Comparison of ENCODE assay signal across 10 cellular contexts in genomic region chrY:12905910-12906309, GRCh38. TPM values are rescaled to one million over a fixed set of nuclear protein-coding genes. Genes with fewer than 3 reads are reported as not detected.
DNase-seq lines count a peak whose midpoint lies in the region; ATAC-seq and TF ChIP-seq lines count a peak whose summit lies in the region.
"Had no signal": no experiment of that assay in that cellular context is flagged by ENCODE, and none has a peak within 500 bp of the region (broad histone marks: within the 10 kb centered on the region; RNA-seq: fewer than 3 reads in every experiment).

No MANE protein-coding gene starts in this region.

- H3K27me3 ChIP-seq in suprapubic skin (no peaks in the 10 kb centered on the region), Caco-2 (replicated peaks; ENCODE audit: control insufficient read depth, insufficient read depth, low read length) (no peaks in the 10 kb centered on the region)
- H3K27me3 ChIP-seq: esophagus muscularis mucosa had no signal

- ATAC-seq in T-helper 17 cell (no peak), HG03196 (IDR thresholded peaks at IDR 0.05; ENCODE audit: unreplicated experiment) (no peak)

- TF ChIP-seq POLR2A in suprapubic skin (IDR thresholded peaks at IDR 0.05) = no peak

- H3K27ac Mint-ChIP-seq in activated naive CD4-positive, alpha-beta T cell treated with anti-CD3 and anti-CD28 coated beads, Interleukin-2, amount 10 ng/mL, durations not matched to agents 7 days and 5 days = peak overlapping the region; percentile 100
- H3K27ac Mint-ChIP-seq in T-helper 17 cell (peak overlapping the region; percentile 97), Caco-2 (ENCODE audit: unreplicated experiment) (no peak overlapping the region)

- no peaks in the 10 kb centered on the region for H3K27me3 Mint-ChIP-seq in activated naive CD4-positive, alpha-beta T cell treated with anti-CD3 and anti-CD28 coated beads, Interleukin-2, amount 10 ng/mL, durations not matched to agents 7 days and 5 days
- H3K27me3 Mint-ChIP-seq in T-helper 17 cell (no peaks in the 10 kb centered on the region), Caco-2 (ENCODE audit: insufficient read depth, unreplicated experiment) (no peaks in the 10 kb centered on the region)

- H3K4me3 ChIP-seq in fibroblast of villous mesenchyme (ENCODE audit: low read depth, low read length) (peak overlapping the region; percentile 83), suprapubic skin (peak overlapping the region; percentile 64), Caco-2 (ENCODE audit: low read depth, low read length) (no peak overlapping the region)

- H3K36me3 ChIP-seq in suprapubic skin (no peaks in the 10 kb centered on the region), Caco-2 (ENCODE audit: control insufficient read depth, insufficient read depth, low read length) (no peaks in the 10 kb centered on the region)
- H3K36me3 ChIP-seq: esophagus muscularis mucosa had no signal

- H3K4me1 Mint-ChIP-seq in activated naive CD4-positive, alpha-beta T cell treated with anti-CD3 and anti-CD28 coated beads, Interleukin-2, amount 10 ng/mL, durations not matched to agents 7 days and 5 days = peaks cover 33% of the 10 kb centered on the region
- H3K4me1 Mint-ChIP-seq in T-helper 17 cell = peaks cover 16% of the 10 kb centered on the region
- H3K4me1 Mint-ChIP-seq in Caco-2 (ENCODE audit: low read depth, unreplicated experiment) = no peaks in the 10 kb centered on the region

- no peaks in the 10 kb centered on the region for H3K9me3 Mint-ChIP-seq in activated naive CD4-positive, alpha-beta T cell treated with anti-CD3 and anti-CD28 coated beads, Interleukin-2, amount 10 ng/mL, durations not matched to agents 7 days and 5 days
- H3K9me3 Mint-ChIP-seq in Caco-2 (ENCODE audit: unreplicated experiment) = no peaks in the 10 kb centered on the region

- whole genome bisulfite sequencing in suprapubic skin = no CpG with 5 or more reads among the region's 15 CpGs

- intact Hi-C loops in Caco-2 (cut with micrococcal nuclease; ENCODE audit: unreplicated experiment) = no loop called here

- peaks cover 14% of the 10 kb centered on the region for H3K4me1 ChIP-seq in suprapubic skin
- no peaks in the 10 kb centered on the region for H3K4me1 ChIP-seq in Caco-2

- peaks cover 25% of the 10 kb centered on the region for H3K36me3 Mint-ChIP-seq in activated naive CD4-positive, alpha-beta T cell treated with anti-CD3 and anti-CD28 coated beads, Interleukin-2, amount 10 ng/mL, durations not matched to agents 7 days and 5 days
- no peaks in the 10 kb centered on the region for H3K36me3 Mint-ChIP-seq in T-helper 17 cell (ENCODE audit: low read depth)
- H3K36me3 Mint-ChIP-seq in Caco-2 (ENCODE audit: insufficient read depth, unreplicated experiment) = no peaks in the 10 kb centered on the region

- TF ChIP-seq CTCF in fibroblast of villous mesenchyme (IDR thresholded peaks at IDR 0.05; ENCODE audit: insufficient read depth, low read depth, low read length) (no peak), suprapubic skin (IDR thresholded peaks at IDR 0.05) (no peak), Caco-2 (IDR thresholded peaks at IDR 0.05; ENCODE audit: insufficient read depth in 1 of 2, low read depth in 1 of 2, low read length in 1 of 2, severe bottlenecking in 1 of 2, unreplicated experiment in 1 of 2) (no peak)

- H3K4me3 Mint-ChIP-seq in activated naive CD4-positive, alpha-beta T cell treated with anti-CD3 and anti-CD28 coated beads, Interleukin-2, amount 10 ng/mL, durations not matched to agents 7 days and 5 days = peak overlapping the region; percentile 98
- H3K4me3 Mint-ChIP-seq in T-helper 17 cell (peak overlapping the region; percentile 98), Caco-2 (ENCODE audit: unreplicated experiment) (no peak overlapping the region)

- no peak for TF ChIP-seq EP300 in suprapubic skin (IDR thresholded peaks at IDR 0.05)

- CTCF ChIA-PET in activated naive CD4-positive, alpha-beta T cell treated with anti-CD3 and anti-CD28 coated beads, Interleukin-2, amount 10 ng/mL, durations not matched to agents 7 days and 5 days (lab: Charles Lee) = no interaction called here
- CTCF ChIA-PET in Caco-2 (lab: Charles Lee) = no interaction called here

- peak; percentile 20 for DNase-seq in activated naive CD4-positive, alpha-beta T cell treated with anti-CD3 and anti-CD28 coated beads, Interleukin-2, amount 10 ng/mL, durations not matched to agents 7 days and 5 days
- no peak for DNase-seq in activated naive CD4-positive, alpha-beta T cell (lab: John Stamatoyannopoulos, UW)
- DNase-seq in T-helper 17 cell (no peak), fibroblast of villous mesenchyme (ENCODE audit: low read depth) (peak; percentile 1), suprapubic skin (ENCODE audit: low spot score in 2 of 2) (no peak), ureter (ENCODE audit: low spot score) (no peak), Caco-2 (no peak)
- DNase-seq: NCI-H774 had no signal

- no TSS peak for BruUV-seq in Caco-2 (replicated peaks; lab: Mats Ljungman, UMichigan)

- H3K9me3 ChIP-seq in T-helper 17 cell (ENCODE audit: control insufficient read depth, low read length, poor library complexity, severe bottlenecking) (no peaks in the 10 kb centered on the region), suprapubic skin (no peaks in the 10 kb centered on the region), Caco-2 (no peaks in the 10 kb centered on the region)
- H3K9me3 ChIP-seq: esophagus muscularis mucosa had no signal

- POLR2A ChIA-PET in Caco-2 (lab: Charles Lee) = no interaction called here

- H3K27ac ChIP-seq in suprapubic skin = peak overlapping the region; percentile 96

RNA-seq across cellular contexts. Expression of gene DDX3Y, which starts 1.2 kb away (rescaled TPM):
- total RNA-seq in T-helper 17 cell (100 to 1,000 TPM; 523 to 581 TPM), fibroblast of villous mesenchyme (4.3 TPM in 1 of 2 replicates, not detected in the other), suprapubic skin (10 to 100 TPM in 2 of 4 donors, under 1 TPM in 2; 0.16 to 81.4 (median 28.0) TPM), ureter (not detected), Caco-2 (2022) (not detected in 2 replicates)

Comparison
In these comparisons a context has a peak if more than half of its experiments do, and no peak if none do; other contexts are left out.
1. DNase-seq: peak in activated naive CD4-positive, alpha-beta T cell treated with anti-CD3 and anti-CD28 coated beads, Interleukin-2, amount 10 ng/mL, durations not matched to agents 7 days and 5 days (single experiment) and fibroblast of villous mesenchyme (single experiment); none in activated naive CD4-positive, alpha-beta T cell (0 of 4), T-helper 17 cell (0 of 3), suprapubic skin (0 of 2), ureter (single experiment) and Caco-2 (0 of 2).